In the genomic region with DNA sequence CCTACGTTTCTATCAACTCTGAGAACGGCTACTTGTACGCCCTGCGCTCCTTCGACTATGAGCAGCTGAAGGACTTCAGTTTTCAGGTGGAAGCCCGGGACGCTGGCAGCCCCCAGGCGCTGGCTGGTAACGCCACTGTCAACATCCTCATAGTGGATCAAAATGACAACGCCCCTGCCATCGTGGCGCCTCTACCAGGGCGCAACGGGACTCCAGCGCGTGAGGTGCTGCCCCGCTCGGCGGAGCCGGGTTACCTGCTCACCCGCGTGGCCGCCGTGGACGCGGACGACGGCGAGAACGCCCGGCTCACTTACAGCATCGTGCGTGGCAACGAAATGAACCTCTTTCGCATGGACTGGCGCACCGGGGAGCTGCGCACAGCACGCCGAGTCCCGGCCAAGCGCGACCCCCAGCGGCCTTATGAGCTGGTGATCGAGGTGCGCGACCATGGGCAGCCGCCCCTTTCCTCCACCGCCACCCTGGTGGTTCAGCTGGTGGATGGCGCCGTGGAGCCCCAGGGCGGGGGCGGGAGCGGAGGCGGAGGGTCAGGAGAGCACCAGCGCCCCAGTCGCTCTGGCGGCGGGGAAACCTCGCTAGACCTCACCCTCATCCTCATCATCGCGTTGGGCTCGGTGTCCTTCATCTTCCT, we compare ENCODE assay signal across 8 cellular contexts. TPM values are rescaled to one million over a fixed set of nuclear protein-coding genes. Genes with fewer than 3 reads are reported as not detected.
A peak's percentile ranks its signal among the peaks of the same experiment; 100 is the strongest.
DNase-seq lines count a peak whose midpoint lies in the region; TF ChIP-seq lines count a peak whose summit lies in the region.

No MANE protein-coding gene starts in this region.

- peak overlapping the region; percentile 35 to 54 for H3K27ac ChIP-seq in prostate gland

- peak; percentile 26 for TF ChIP-seq CTCF in foreskin fibroblast (IDR thresholded peaks at IDR 0.05; ENCODE audit: low read depth, low read length)
- TF ChIP-seq CTCF in prostate gland (IDR thresholded peaks at IDR 0.05), result peak in 1 of 4 experiments; percentile 17

- H3K4me1 ChIP-seq in prostate gland (replicated peaks), result peaks cover 3% of the 10 kb centered on the region

- TF ChIP-seq POLR2A in prostate gland (IDR thresholded peaks at IDR 0.05), result no peak

- intact Hi-C loops in prostate gland (cut with DNase I), result loop anchor here (10.0 kb wide), 1 partner anchor 1043 kb away; no protein-coding TSS in a partner anchor

- peak; percentile 42 for DNase-seq in Daoy (ENCODE audit: low read depth)
- peak; percentile 37 for DNase-seq in NCI-H69 (lab: John Stamatoyannopoulos, UW)
- peak in 1 of 2 donors; percentile 21 for DNase-seq in foreskin fibroblast
- no peak for DNase-seq in prostate gland (ENCODE audit: low spot score)
- no peak for DNase-seq in HCEC 1CT
- no peak for DNase-seq in NCI-H774 (lab: John Stamatoyannopoulos, UW)
- no peak for DNase-seq in HUDEP-2 (lab: John Stamatoyannopoulos, UW; ENCODE audit: unreplicated experiment in 76 of 76)
- no peak for DNase-seq in activated CD4-positive, alpha-beta T cell treated with anti-CD3 and anti-CD28 coated beads for 4 hours

- no peaks in the 10 kb centered on the region for H3K9me3 ChIP-seq in prostate gland

- no peaks in the 10 kb centered on the region for H3K36me3 ChIP-seq in prostate gland

- peak overlapping the region; percentile 54 to 61 for H3K4me3 ChIP-seq in foreskin fibroblast (ENCODE audit: low read depth in 1 of 2, low read length in 2 of 2)
- H3K4me3 ChIP-seq in prostate gland, result peak overlapping the region; percentile 22 to 33

- WGBS in prostate gland, result 3% methylated on average over 50 of the region's 63 CpGs

- peaks cover 11% of the 10 kb centered on the region for H3K27me3 ChIP-seq in prostate gland (replicated peaks; ENCODE audit: insufficient read depth)

RNA-seq across cellular contexts. Expression of a gene that starts 2.7 kb away (rescaled TPM):
- total RNA-seq in Daoy (2014; rRNA removed; shearing (Covaris generic)), result 0.69 and 1.6 TPM in 2 replicates
- total RNA-seq in prostate gland, result 1 to 10 TPM; 3.9 to 7.2 TPM

Comparison
In these comparisons a context has a peak if more than half of its experiments do, and no peak if none do; other contexts are left out.
1. DNase-seq: peak in Daoy (single experiment) and NCI-H69 (single experiment); none in prostate gland (single experiment), HCEC 1CT (single experiment), NCI-H774 (single experiment), HUDEP-2 (0 of 76) and activated CD4-positive, alpha-beta T cell treated with anti-CD3 and anti-CD28 coated beads for 4 hours (0 of 2).